ENCODE assay signal across 1 cellular context in genomic region chr15:32370064-32370463, GRCh38. TPM values are rescaled to one million over a fixed set of nuclear protein-coding genes. Genes with fewer than 3 reads are reported as not detected.
"Had no signal": no experiment of that assay in that cellular context is flagged by ENCODE, and none has a peak within 500 bp of the region (broad histone marks: within the 10 kb centered on the region; RNA-seq: fewer than 3 reads in every experiment).

No MANE protein-coding gene starts in this region.

RNA-seq across cellular contexts. Expression of gene GOLGA8K, which starts 33.0 kb away (rescaled TPM):
- total RNA-seq: stomach had no signal
